14 cellular contexts compared by ENCODE assay signal in the genomic region with DNA sequence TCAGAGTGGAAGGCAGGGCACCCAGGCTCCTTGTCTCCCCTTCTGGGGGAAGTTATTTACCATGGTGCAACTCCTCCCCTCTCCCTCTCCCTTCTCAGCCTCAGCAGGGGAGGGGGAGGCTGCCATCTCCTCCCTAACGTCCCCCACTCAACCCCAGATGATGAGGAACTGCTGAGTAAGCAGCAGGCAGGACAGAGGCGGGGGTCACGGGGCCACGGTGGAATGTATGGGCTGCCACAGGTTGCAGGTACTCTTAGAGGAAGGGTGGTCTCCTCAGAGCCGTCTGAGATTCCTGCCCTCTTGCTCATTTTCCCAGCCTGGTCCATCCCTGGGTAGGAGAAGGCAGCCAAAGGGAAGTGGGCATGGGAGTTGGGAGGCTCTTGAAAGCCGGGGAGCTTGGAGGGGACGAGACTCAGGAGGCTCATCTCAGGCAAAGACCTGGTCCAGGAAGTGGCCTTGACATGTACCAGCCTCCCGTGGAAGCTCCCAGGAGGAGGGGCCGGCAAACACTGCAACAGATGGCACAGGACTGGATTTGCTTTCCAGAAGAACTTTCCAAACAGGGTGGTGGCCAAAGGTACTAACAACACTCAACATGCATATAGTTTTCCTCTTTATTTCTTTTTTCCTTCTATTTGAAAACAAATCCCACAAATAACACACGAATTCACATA. TPM values are rescaled to one million over a fixed set of nuclear protein-coding genes. Genes with fewer than 3 reads are reported as not detected.
A peak's percentile ranks its signal among the peaks of the same experiment; 100 is the strongest.
DNase-seq lines count a peak whose midpoint lies in the region; ATAC-seq and TF ChIP-seq lines count a peak whose summit lies in the region.
"Had no signal": no experiment of that assay in that cellular context is flagged by ENCODE, and none has a peak within 500 bp of the region (broad histone marks: within the 10 kb centered on the region; RNA-seq: fewer than 3 reads in every experiment).

No MANE protein-coding gene starts in this region.

- no peak overlapping the region for H3K4me3 ChIP-seq in right lobe of liver
- H3K4me3 ChIP-seq in testis, result no peak overlapping the region
- H3K4me3 ChIP-seq: heart right ventricle had no signal

- no peak for ATAC-seq in activated T-cell treated with anti-CD3 and anti-CD28 coated beads, Interleukin-2, amount 50 U/mL, for 4 hours
- ATAC-seq in activated CD8-positive, alpha-beta T cell treated with anti-CD3 and anti-CD28 coated beads, Interleukin-2, amount 10 ng/mL, durations not matched to agents 7 days and 5 days, result no peak
- ATAC-seq in right lobe of liver (peak; percentile 79 to 86 (median 83)), HG02571 (IDR thresholded peaks at IDR 0.05; ENCODE audit: unreplicated experiment) (no peak), GM21367 (IDR thresholded peaks at IDR 0.05; ENCODE audit: unreplicated experiment) (no peak)
- ATAC-seq: esophagus mucosa had no signal

- H3K36me3 Mint-ChIP-seq in activated T-cell treated with anti-CD3 and anti-CD28 coated beads, Interleukin-2, amount 50 U/mL, for 4 hours (ENCODE audit: insufficient read depth), result no peaks in the 10 kb centered on the region
- H3K36me3 Mint-ChIP-seq in activated CD8-positive, alpha-beta T cell treated with anti-CD3 and anti-CD28 coated beads, Interleukin-2, amount 10 ng/mL, durations not matched to agents 7 days and 5 days (ENCODE audit: low read depth), result peaks cover 57% of the 10 kb centered on the region

- DNase-seq in activated T-cell treated with anti-CD3 and anti-CD28 coated beads, Interleukin-2, amount 50 U/mL, for 1 hour, result peak; percentile 20
- no peak for DNase-seq in activated T-cell treated with anti-CD3 and anti-CD28 coated beads, Interleukin-2, amount 50 U/mL, for 4 hours
- no peak for DNase-seq in activated CD8-positive, alpha-beta T cell treated with anti-CD3 and anti-CD28 coated beads, Interleukin-2, amount 10 ng/mL, durations not matched to agents 7 days and 5 days
- DNase-seq in right lobe of liver (peak; percentile 75 to 86 (median 84)), testis (peak; percentile 77), amniotic stem cell (lab: John Stamatoyannopoulos, UW) (no peak)
- DNase-seq: dermis blood vessel endothelial cell, heart right ventricle, NCI-H187, NCI-H774, substantia nigra had no signal

- TF ChIP-seq POLR2A in right lobe of liver (IDR thresholded peaks at IDR 0.05) (no peak), testis (IDR thresholded peaks at IDR 0.05) (no peak)

- H3K4me1 ChIP-seq in right lobe of liver (peaks cover 0 to 32% (median 7%) of the 10 kb centered on the region in 4 donors), testis (peaks cover 29% of the 10 kb centered on the region)

- H3K4me1 Mint-ChIP-seq in activated T-cell treated with anti-CD3 and anti-CD28 coated beads, Interleukin-2, amount 50 U/mL, for 4 hours (ENCODE audit: low read depth), result peaks cover 64% of the 10 kb centered on the region
- H3K4me1 Mint-ChIP-seq in activated CD8-positive, alpha-beta T cell treated with anti-CD3 and anti-CD28 coated beads, Interleukin-2, amount 10 ng/mL, durations not matched to agents 7 days and 5 days (ENCODE audit: low read depth), result peaks cover 88% of the 10 kb centered on the region

- H3K27ac ChIP-seq in right lobe of liver (peak overlapping the region; percentile 19 to 67 (median 28)), testis (peak overlapping the region; percentile 58 to 59)

- H3K9me3 Mint-ChIP-seq in activated T-cell treated with anti-CD3 and anti-CD28 coated beads, Interleukin-2, amount 50 U/mL, for 4 hours, result no peaks in the 10 kb centered on the region
- H3K9me3 Mint-ChIP-seq in activated CD8-positive, alpha-beta T cell treated with anti-CD3 and anti-CD28 coated beads, Interleukin-2, amount 10 ng/mL, durations not matched to agents 7 days and 5 days (ENCODE audit: insufficient read depth), result no peaks in the 10 kb centered on the region

- CTCF ChIA-PET in activated CD8-positive, alpha-beta T cell treated with anti-CD3 and anti-CD28 coated beads, Interleukin-2, amount 10 ng/mL, durations not matched to agents 7 days and 5 days (lab: Charles Lee), result interaction anchor here (1.7 to 2.6 kb wide), 3 partner anchors 9 to 18 kb away, joined by 3 to 10 read pairs (median 6); no protein-coding TSS in a partner anchor

- 37% methylated on average over 5 of the region's 10 CpGs for WGBS in right lobe of liver (ENCODE audit: insufficient coverage, low coverage, low lambda C conversion rate, missing lambda C conversion rate)
- WGBS in testis, 2 donors, result 52 to 56% methylated on average over 6 to 10 of the region's 10 CpGs

- intact Hi-C loops in right lobe of liver (cut with DNase I) (no loop called here), testis (cut with DNase I; ENCODE audit: low total_unique reads) (no loop called here)

- POLR2A ChIA-PET in activated CD8-positive, alpha-beta T cell treated with anti-CD3 and anti-CD28 coated beads, Interleukin-2, amount 10 ng/mL, durations not matched to agents 7 days and 5 days (lab: Charles Lee), result interaction anchor here (1.0 to 1.6 kb wide), 4 partner anchors 8 to 17 kb away, joined by 3 to 5 read pairs (median 4); no protein-coding TSS in a partner anchor

- TF ChIP-seq CTCF in right lobe of liver (IDR thresholded peaks at IDR 0.05) (no peak), testis (IDR thresholded peaks at IDR 0.05) (no peak)

- no peak overlapping the region for H3K4me3 Mint-ChIP-seq in activated T-cell treated with anti-CD3 and anti-CD28 coated beads, Interleukin-2, amount 50 U/mL, for 4 hours
- peak overlapping the region; percentile 70 for H3K4me3 Mint-ChIP-seq in activated CD8-positive, alpha-beta T cell treated with anti-CD3 and anti-CD28 coated beads, Interleukin-2, amount 10 ng/mL, durations not matched to agents 7 days and 5 days

- H3K36me3 ChIP-seq in right lobe of liver, result no peaks in the 10 kb centered on the region
- H3K36me3 ChIP-seq in testis (ENCODE audit: low read depth, missing control alignments), result no peaks in the 10 kb centered on the region
- H3K36me3 ChIP-seq: heart right ventricle had no signal

- peak overlapping the region; percentile 99 for H3K27ac Mint-ChIP-seq in activated CD8-positive, alpha-beta T cell treated with anti-CD3 and anti-CD28 coated beads, Interleukin-2, amount 10 ng/mL, durations not matched to agents 7 days and 5 days

- H3K27me3 Mint-ChIP-seq in activated T-cell treated with anti-CD3 and anti-CD28 coated beads, Interleukin-2, amount 50 U/mL, for 4 hours (ENCODE audit: low read depth), result no peaks in the 10 kb centered on the region
- H3K27me3 Mint-ChIP-seq in activated CD8-positive, alpha-beta T cell treated with anti-CD3 and anti-CD28 coated beads, Interleukin-2, amount 10 ng/mL, durations not matched to agents 7 days and 5 days (ENCODE audit: low read depth), result no peaks in the 10 kb centered on the region

- H3K27me3 ChIP-seq in right lobe of liver (no peaks in the 10 kb centered on the region), testis (no peaks in the 10 kb centered on the region)
- H3K27me3 ChIP-seq: heart right ventricle had no signal

- H3K9me3 ChIP-seq in right lobe of liver (no peaks in the 10 kb centered on the region), testis (no peaks in the 10 kb centered on the region)
- H3K9me3 ChIP-seq: heart right ventricle had no signal

RNA-seq across cellular contexts. Expression of gene RIN3, which starts 19.0 kb away (rescaled TPM):
- total RNA-seq in activated T-cell treated with anti-CD3 and anti-CD28 coated beads, Interleukin-2, amount 50 U/mL, for 4 hours, result 10 to 100 TPM; 14.2 to 24.3 (median 18.5) TPM
- total RNA-seq in activated CD8-positive, alpha-beta T cell treated with anti-CD3 and anti-CD28 coated beads, Interleukin-2, amount 10 ng/mL, durations not matched to agents 7 days and 5 days, result 10 to 100 TPM; 85.6 to 89.0 TPM
- total RNA-seq in right lobe of liver (10 to 100 TPM; 10.7 to 20.4 (median 18.9) TPM), testis (10 to 100 TPM; 49.8 to 56.2 TPM)
- polyA plus RNA-seq in testis (ENCODE audit: insufficient read depth, low read depth, low replicate concordance), result 25.9 TPM

Comparison
In these comparisons a context has a peak if more than half of its experiments do, and no peak if none do; other contexts are left out.
1. DNase-seq: peak in activated T-cell treated with anti-CD3 and anti-CD28 coated beads, Interleukin-2, amount 50 U/mL, for 1 hour (single experiment), right lobe of liver (3 of 3) and testis (single experiment); none in activated T-cell treated with anti-CD3 and anti-CD28 coated beads, Interleukin-2, amount 50 U/mL, for 4 hours (single experiment), activated CD8-positive, alpha-beta T cell treated with anti-CD3 and anti-CD28 coated beads, Interleukin-2, amount 10 ng/mL, durations not matched to agents 7 days and 5 days (single experiment) and amniotic stem cell (single experiment).
2. ATAC-seq: peak in right lobe of liver (4 of 4); none in activated T-cell treated with anti-CD3 and anti-CD28 coated beads, Interleukin-2, amount 50 U/mL, for 4 hours (0 of 2), activated CD8-positive, alpha-beta T cell treated with anti-CD3 and anti-CD28 coated beads, Interleukin-2, amount 10 ng/mL, durations not matched to agents 7 days and 5 days (single experiment), HG02571 (single experiment) and GM21367 (single experiment).